19 cellular contexts compared by ENCODE assay signal in the genomic region with DNA sequence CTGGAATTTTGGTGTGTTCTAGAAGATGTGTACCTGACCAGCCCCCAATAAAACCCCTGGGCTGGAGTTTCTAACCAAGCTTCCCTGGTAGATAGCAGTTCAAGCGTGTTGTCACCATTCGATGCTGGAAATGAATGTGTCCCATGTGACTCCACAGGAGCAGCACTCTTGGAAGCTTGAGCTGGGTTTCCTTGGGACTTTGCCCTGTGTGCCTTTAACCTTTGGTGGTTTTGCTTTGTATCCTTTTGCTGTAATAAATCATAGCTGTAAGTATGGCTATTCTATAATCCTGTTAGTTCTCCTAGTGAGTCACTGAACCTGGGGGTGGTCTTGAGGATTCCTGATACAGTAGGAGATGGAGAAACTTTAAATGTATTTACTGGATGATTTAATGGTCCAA.
DNase-seq lines count a peak whose midpoint lies in the region; ATAC-seq, FAIRE-seq and TF ChIP-seq lines count a peak whose summit lies in the region.
"Had no signal": no experiment of that assay in that cellular context is flagged by ENCODE, and none has a peak within 500 bp of the region (broad histone marks: within the 10 kb centered on the region; RNA-seq: fewer than 3 reads in every experiment).

No MANE protein-coding gene starts in this region.

- H3F3A ChIP-seq in GM23338 (replicated peaks; ENCODE audit: low read depth) = no peaks in the 10 kb centered on the region

- H3K4me3 Mint-ChIP-seq in GM23338 = no peak overlapping the region
- H3K4me3 Mint-ChIP-seq: H9 had no signal

- H3K27me3 ChIP-seq in hepatocyte (no peaks in the 10 kb centered on the region), pancreas (no peaks in the 10 kb centered on the region), GM23338 (ENCODE audit: insufficient read depth) (no peaks in the 10 kb centered on the region)
- H3K27me3 ChIP-seq: BE2C had no signal

- H3K9me3 Mint-ChIP-seq in GM23338 = no peaks in the 10 kb centered on the region
- H3K9me3 Mint-ChIP-seq: H9 had no signal

- DNase-seq in DMS53 (lab: John Stamatoyannopoulos, UW) = peak; percentile 28
- DNase-seq in DMS53 treated with DMSO at 0.1 percent for 48 hours (lab: John Stamatoyannopoulos, UW; ENCODE audit: unreplicated experiment) = no peak
- DNase-seq in hepatocyte (ENCODE audit: low spot score) = peak; percentile 11
- no peak for DNase-seq in pancreas
- DNase-seq in GM23338 (ENCODE audit: low spot score) = no peak
- no peak for DNase-seq in activated CD4-positive, alpha-beta T cell treated with anti-CD3 and anti-CD28 coated beads for 4 hours
- DNase-seq in NCI-H2107 treated with DMSO at 0.1 percent for 48 hours (lab: John Stamatoyannopoulos, UW; ENCODE audit: unreplicated experiment) = no peak
- DNase-seq in medulla oblongata (ENCODE audit: extremely low spot score) = no peak
- DNase-seq: BE2C, GM23248, H9, NCI-H1417 treated with DMSO at 0.1 percent for 48 hours, NCI-H1694 treated with DMSO at 0.1 percent for 48 hours, NCI-H2171, NCI-H226, NCI-H510A had no signal

- no peak overlapping the region for H3K27ac Mint-ChIP-seq in GM23338
- H3K27ac Mint-ChIP-seq: H9 had no signal

- TF ChIP-seq CTCF in hepatocyte (IDR thresholded peaks at IDR 0.05; ENCODE audit: poor library complexity) (no peak), pancreas (IDR thresholded peaks at IDR 0.05) (no peak), GM23338 (conservative IDR thresholded peaks at IDR 0.05; ENCODE audit: low read depth in 2 of 2) (no peak)

- ATAC-seq in pancreas (peak in 3 of 4 donors; percentile 40 to 44 (median 42)), GM23338 (no peak)
- ATAC-seq: Panc1 had no signal

- H3K27ac ChIP-seq in hepatocyte (no peak overlapping the region), pancreas (no peak overlapping the region), GM23338 (ENCODE audit: low read depth) (no peak overlapping the region)
- H3K27ac ChIP-seq: 22Rv1, GM23248, RWPE1 had no signal

- no peaks in the 10 kb centered on the region for H3K9me3 ChIP-seq in hepatocyte (ENCODE audit: low read depth)
- no peaks in the 10 kb centered on the region for H3K9me3 ChIP-seq in pancreas
- H3K9me3 ChIP-seq: BE2C had no signal

- no peaks in the 10 kb centered on the region for H3K9me2 ChIP-seq in hepatocyte (replicated peaks; ENCODE audit: insufficient read depth)
- no peaks in the 10 kb centered on the region for H3K9me2 ChIP-seq in GM23338 (ENCODE audit: insufficient read depth)

- H3K4me1 ChIP-seq in hepatocyte (ENCODE audit: insufficient read depth) = no peaks in the 10 kb centered on the region
- no peaks in the 10 kb centered on the region for H3K4me1 ChIP-seq in pancreas
- no peaks in the 10 kb centered on the region for H3K4me1 ChIP-seq in GM23338 (ENCODE audit: insufficient read depth)
- H3K4me1 ChIP-seq: BE2C had no signal

- WGBS in hepatocyte (ENCODE audit: low lambda C conversion rate, missing lambda C conversion rate) = 90% methylated on average over 2 of the region's 2 CpGs
- 41 to 67% methylated on average over 2 of the region's 2 CpGs for WGBS in pancreas, 2 donors

- no peaks in the 10 kb centered on the region for H3K27me3 Mint-ChIP-seq in GM23338 (ENCODE audit: insufficient read depth, low read depth, poor library complexity)

- peaks cover 2% of the 10 kb centered on the region; the same call in 1 of the 3 replicates for H3K4me1 Mint-ChIP-seq in GM23338
- H3K4me1 Mint-ChIP-seq: H9 had no signal

- H2AFZ ChIP-seq in hepatocyte (no peak overlapping the region), GM23338 (no peak overlapping the region)
- H2AFZ ChIP-seq: GM23248 had no signal

- intact Hi-C loops in pancreas (cut with DNase I) = no loop called here

- no peaks in the 10 kb centered on the region for H3K36me3 Mint-ChIP-seq in GM23338 (ENCODE audit: low read depth)

- H3K79me2 ChIP-seq in hepatocyte = no peaks in the 10 kb centered on the region
- no peaks in the 10 kb centered on the region for H3K79me2 ChIP-seq in GM23338 (replicated peaks; ENCODE audit: insufficient read depth)

- no peak for FAIRE-seq in pancreas (lab: Jason Lieb, UNC)

- H3K4me3 ChIP-seq in hepatocyte (no peak overlapping the region), pancreas (no peak overlapping the region), GM23338 (no peak overlapping the region)
- H3K4me3 ChIP-seq: GM23248 had no signal

- H3K4me2 ChIP-seq in hepatocyte (no peak overlapping the region), GM23338 (no peak overlapping the region)

- H4K20me1 ChIP-seq in hepatocyte (ENCODE audit: insufficient read depth, poor library complexity, severe bottlenecking) (no peaks in the 10 kb centered on the region), GM23338 (replicated peaks; ENCODE audit: insufficient read depth) (no peaks in the 10 kb centered on the region)

- H3K36me3 ChIP-seq in hepatocyte (replicated peaks; ENCODE audit: insufficient read depth, low read depth) = no peaks in the 10 kb centered on the region
- no peaks in the 10 kb centered on the region for H3K36me3 ChIP-seq in pancreas
- H3K36me3 ChIP-seq in GM23338 (ENCODE audit: insufficient read depth) = no peaks in the 10 kb centered on the region
- H3K36me3 ChIP-seq: BE2C had no signal

TF ChIP-seq in GM23338, 12 proteins besides CTCF, POLR2A, EP300 and RAD21 (continues in another document):
- TF ChIP-seq ZNF114 (CRISPR knock-in tag; IDR thresholded peaks at IDR 0.05) (no peak), EZH2 (IDR thresholded peaks at IDR 0.05; ENCODE audit: low read depth, unreplicated experiment) (no peak), EZH2phosphoT487 (IDR thresholded peaks at IDR 0.05; ENCODE audit: unreplicated experiment) (no peak)
- TF ChIP-seq, protein P1, sequence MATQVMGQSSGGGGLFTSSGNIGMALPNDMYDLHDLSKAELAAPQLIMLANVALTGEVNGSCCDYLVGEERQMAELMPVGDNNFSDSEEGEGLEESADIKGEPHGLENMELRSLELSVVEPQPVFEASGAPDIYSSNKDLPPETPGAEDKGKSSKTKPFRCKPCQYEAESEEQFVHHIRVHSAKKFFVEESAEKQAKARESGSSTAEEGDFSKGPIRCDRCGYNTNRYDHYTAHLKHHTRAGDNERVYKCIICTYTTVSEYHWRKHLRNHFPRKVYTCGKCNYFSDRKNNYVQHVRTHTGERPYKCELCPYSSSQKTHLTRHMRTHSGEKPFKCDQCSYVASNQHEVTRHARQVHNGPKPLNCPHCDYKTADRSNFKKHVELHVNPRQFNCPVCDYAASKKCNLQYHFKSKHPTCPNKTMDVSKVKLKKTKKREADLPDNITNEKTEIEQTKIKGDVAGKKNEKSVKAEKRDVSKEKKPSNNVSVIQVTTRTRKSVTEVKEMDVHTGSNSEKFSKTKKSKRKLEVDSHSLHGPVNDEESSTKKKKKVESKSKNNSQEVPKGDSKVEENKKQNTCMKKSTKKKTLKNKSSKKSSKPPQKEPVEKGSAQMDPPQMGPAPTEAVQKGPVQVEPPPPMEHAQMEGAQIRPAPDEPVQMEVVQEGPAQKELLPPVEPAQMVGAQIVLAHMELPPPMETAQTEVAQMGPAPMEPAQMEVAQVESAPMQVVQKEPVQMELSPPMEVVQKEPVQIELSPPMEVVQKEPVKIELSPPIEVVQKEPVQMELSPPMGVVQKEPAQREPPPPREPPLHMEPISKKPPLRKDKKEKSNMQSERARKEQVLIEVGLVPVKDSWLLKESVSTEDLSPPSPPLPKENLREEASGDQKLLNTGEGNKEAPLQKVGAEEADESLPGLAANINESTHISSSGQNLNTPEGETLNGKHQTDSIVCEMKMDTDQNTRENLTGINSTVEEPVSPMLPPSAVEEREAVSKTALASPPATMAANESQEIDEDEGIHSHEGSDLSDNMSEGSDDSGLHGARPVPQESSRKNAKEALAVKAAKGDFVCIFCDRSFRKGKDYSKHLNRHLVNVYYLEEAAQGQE (IDR thresholded peaks at IDR 0.05; ENCODE audit: unreplicated experiment) = no peak

Comparison
In these comparisons a context has a peak if more than half of its experiments do, and no peak if none do; other contexts are left out.
1. DNase-seq: peak in DMS53 (single experiment) and hepatocyte (single experiment); none in DMS53 treated with DMSO at 0.1 percent for 48 hours (single experiment), pancreas (0 of 6), GM23338 (single experiment), activated CD4-positive, alpha-beta T cell treated with anti-CD3 and anti-CD28 coated beads for 4 hours (0 of 2), NCI-H2107 treated with DMSO at 0.1 percent for 48 hours (single experiment) and medulla oblongata (single experiment).